Comparison of ENCODE assay signal across 8 cellular contexts in the genomic region with DNA sequence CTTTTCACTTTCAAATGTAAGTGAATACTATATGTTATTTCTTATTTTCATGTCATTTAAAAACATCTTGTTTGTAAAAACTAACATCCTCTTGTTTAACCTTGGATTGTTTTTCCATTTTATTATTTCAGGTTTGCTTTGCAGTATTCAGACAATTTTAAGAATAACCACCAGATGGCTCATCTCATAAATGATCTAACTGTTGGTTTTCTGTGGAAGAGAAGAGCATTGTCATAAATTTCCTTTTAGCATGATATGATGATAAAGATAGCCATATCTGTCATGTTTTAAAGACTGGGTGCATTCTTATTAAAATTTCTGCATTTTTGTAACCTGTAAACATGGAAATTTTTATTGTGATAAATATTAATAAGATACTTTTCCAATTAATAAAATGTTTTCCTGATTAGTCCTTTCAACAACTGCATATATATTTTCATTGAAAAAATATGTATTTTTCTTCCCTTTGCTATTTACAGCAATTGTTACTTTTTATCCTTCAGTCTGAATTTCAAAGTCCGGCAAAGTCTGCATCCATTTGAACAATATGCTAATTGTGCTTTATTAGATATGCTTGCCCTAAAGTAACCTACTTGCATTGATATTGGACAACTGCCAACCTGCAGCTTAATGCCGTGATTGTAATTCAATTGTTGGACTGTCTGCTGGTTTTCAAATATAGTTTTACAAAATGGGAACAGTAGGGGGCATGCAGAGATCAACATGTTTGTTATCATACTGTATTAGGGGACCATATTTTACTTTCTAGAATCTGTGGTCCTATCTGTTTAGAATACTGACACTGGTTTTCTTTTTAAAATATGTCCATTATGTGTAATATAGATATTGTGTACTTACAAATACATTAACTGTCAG.
A peak's percentile ranks its signal among the peaks of the same experiment; 100 is the strongest.
DNase-seq lines count a peak whose midpoint lies in the region; ATAC-seq, FAIRE-seq and TF ChIP-seq lines count a peak whose summit lies in the region.

No MANE protein-coding gene starts in this region.

- ATAC-seq in DND-41 (ENCODE audit: insufficient read depth, low read depth) (no peak), HG03045 (IDR thresholded peaks at IDR 0.05; ENCODE audit: unreplicated experiment) (no peak), GM21381 (IDR thresholded peaks at IDR 0.05; ENCODE audit: unreplicated experiment) (no peak)

- H3K4me3 ChIP-seq in DND-41 (ENCODE audit: low read depth in 1 of 2, low read length in 2 of 2): no peak overlapping the region

- H3K79me2 ChIP-seq in DND-41 (ENCODE audit: insufficient read depth, low read length): no peaks in the 10 kb centered on the region

- no peaks in the 10 kb centered on the region for H3K4me1 ChIP-seq in DND-41 (ENCODE audit: insufficient read depth, low read length)

- H3K9ac ChIP-seq in DND-41 (ENCODE audit: low read depth, low read length): no peak overlapping the region

- DNase-seq in DND-41 (no peak), NCI-H1105 treated with DMSO at 0.1 percent for 48 hours (lab: John Stamatoyannopoulos, UW) (peak; percentile 96), T1000 (lab: John Stamatoyannopoulos, UW) (peak; percentile 2), KG1 (lab: John Stamatoyannopoulos, UW) (no peak), T-helper 9 cell (no peak)

- H3K27ac ChIP-seq in DND-41 (ENCODE audit: low read length): no peak overlapping the region

- TF ChIP-seq CTCF in DND-41 (IDR thresholded peaks at IDR 0.05; ENCODE audit: borderline replicate concordance, extremely low read depth, low read length, poor library complexity, severe bottlenecking): peak; percentile 48

- no peaks in the 10 kb centered on the region for H3K9me3 ChIP-seq in DND-41 (ENCODE audit: insufficient read depth, low read length, severe bottlenecking)

- H3K36me3 ChIP-seq in DND-41 (ENCODE audit: insufficient read depth, low read length): no peaks in the 10 kb centered on the region

- FAIRE-seq in islet of Langerhans (lab: Jason Lieb, UNC): peak; percentile 99

- H2AFZ ChIP-seq in DND-41 (ENCODE audit: low read depth, low read length): no peak overlapping the region

- peaks cover 2% of the 10 kb centered on the region for H3K27me3 ChIP-seq in DND-41 (ENCODE audit: insufficient read depth, low read length, poor library complexity)

- no peaks in the 10 kb centered on the region for H4K20me1 ChIP-seq in DND-41 (ENCODE audit: insufficient read depth, low read length)

- no peak overlapping the region for H3K4me2 ChIP-seq in DND-41 (ENCODE audit: insufficient read depth, low read length)

Comparison
In these comparisons a context has a peak if more than half of its experiments do, and no peak if none do; other contexts are left out.
1. DNase-seq: peak in NCI-H1105 treated with DMSO at 0.1 percent for 48 hours (single experiment) and T1000 (single experiment); none in DND-41 (single experiment), KG1 (single experiment) and T-helper 9 cell (single experiment).